Comparison of ENCODE assay signal across 12 cellular contexts in genomic region chr7:50667338-50667737, GRCh38.
DNase-seq lines count a peak whose midpoint lies in the region; ATAC-seq and TF ChIP-seq lines count a peak whose summit lies in the region.
"Had no signal": no experiment of that assay in that cellular context is flagged by ENCODE, and none has a peak within 500 bp of the region (broad histone marks: within the 10 kb centered on the region; RNA-seq: fewer than 3 reads in every experiment).

No MANE protein-coding gene starts in this region.

- TF ChIP-seq EP300 in upper lobe of left lung (IDR thresholded peaks at IDR 0.05), result no peak

- H3K9me3 ChIP-seq in osteoblast (ENCODE audit: low read depth, low read length) (peaks cover 2% of the 10 kb centered on the region), upper lobe of left lung (no peaks in the 10 kb centered on the region)
- H3K9me3 ChIP-seq: SK-N-SH had no signal

- WGBS in upper lobe of left lung, 2 donors, result 26 to 35% methylated on average over 4 of the region's 4 CpGs

- TF ChIP-seq POLR2A in upper lobe of left lung (IDR thresholded peaks at IDR 0.05), result no peak

- peaks cover 46% of the 10 kb centered on the region for H3K79me2 ChIP-seq in osteoblast (ENCODE audit: insufficient read depth, low read length)

- H3K4me1 Mint-ChIP-seq in activated CD4-positive, alpha-beta T cell treated with anti-CD3 and anti-CD28 coated beads, Interleukin-2, amount 10 ng/mL, durations not matched to agents 7 days and 5 days, result peaks cover 30% of the 10 kb centered on the region

- H3K4me3 ChIP-seq in fibroblast of villous mesenchyme (ENCODE audit: low read depth, low read length) (no peak overlapping the region), osteoblast (ENCODE audit: insufficient read depth, low read length) (peak overlapping the region; percentile 16), upper lobe of left lung (no peak overlapping the region)

- no peaks in the 10 kb centered on the region for H3K36me3 Mint-ChIP-seq in activated CD4-positive, alpha-beta T cell treated with anti-CD3 and anti-CD28 coated beads, Interleukin-2, amount 10 ng/mL, durations not matched to agents 7 days and 5 days (ENCODE audit: low read depth)

- H3K4me2 ChIP-seq in osteoblast (ENCODE audit: insufficient read depth, low read length), result peak overlapping the region; percentile 16
- H3K4me2 ChIP-seq: SK-N-SH had no signal

- no peak overlapping the region for H2AFZ ChIP-seq in osteoblast (ENCODE audit: low read length)

- H3K27me3 Mint-ChIP-seq in activated CD4-positive, alpha-beta T cell treated with anti-CD3 and anti-CD28 coated beads, Interleukin-2, amount 10 ng/mL, durations not matched to agents 7 days and 5 days, result peaks cover 2% of the 10 kb centered on the region

- ATAC-seq in upper lobe of left lung (ENCODE audit: low FRiP score in 2 of 2) (no peak), HG03039 (IDR thresholded peaks at IDR 0.05; ENCODE audit: unreplicated experiment) (no peak)
- ATAC-seq: HCT116 had no signal

- POLR2A ChIA-PET in activated CD4-positive, alpha-beta T cell treated with anti-CD3 and anti-CD28 coated beads, Interleukin-2, amount 10 ng/mL, durations not matched to agents 7 days and 5 days (lab: Charles Lee), result no interaction called here

- H3K27me3 ChIP-seq in osteoblast (ENCODE audit: insufficient read depth, low read length), result no peaks in the 10 kb centered on the region
- no peaks in the 10 kb centered on the region for H3K27me3 ChIP-seq in upper lobe of left lung

- H3K4me3 Mint-ChIP-seq in activated CD4-positive, alpha-beta T cell treated with anti-CD3 and anti-CD28 coated beads, Interleukin-2, amount 10 ng/mL, durations not matched to agents 7 days and 5 days, result no peak overlapping the region
- H3K4me3 Mint-ChIP-seq: mesothelial cell of epicardium had no signal

- H3K4me1 ChIP-seq in osteoblast (ENCODE audit: insufficient read depth, low read length) (peaks cover 38% of the 10 kb centered on the region), upper lobe of left lung (peaks cover 46 to 65% (median 56%) of the 10 kb centered on the region in 4 donors)

- no peaks in the 10 kb centered on the region for H3K9me3 Mint-ChIP-seq in activated CD4-positive, alpha-beta T cell treated with anti-CD3 and anti-CD28 coated beads, Interleukin-2, amount 10 ng/mL, durations not matched to agents 7 days and 5 days
- H3K9me3 Mint-ChIP-seq: mesothelial cell of epicardium had no signal

- DNase-seq in astrocyte of the hippocampus (ENCODE audit: low read depth, low spot score), result peak; percentile 75
- DNase-seq in fibroblast of villous mesenchyme (ENCODE audit: low read depth), result peak; percentile 36
- DNase-seq in osteoblast (ENCODE audit: insufficient read length, low spot score, missing footprints), result no peak
- peak in 1 of 2 donors; percentile 66 for DNase-seq in upper lobe of left lung
- DNase-seq in DMS53 (lab: John Stamatoyannopoulos, UW), result no peak
- no peak for DNase-seq in hypothalamus (lab: John Stamatoyannopoulos, UW)
- DNase-seq in activated CD4-positive, alpha-beta T cell treated with anti-CD3 and anti-CD28 coated beads, Interleukin-2, amount 10 ng/mL, durations not matched to agents 7 days and 5 days, result no peak
- DNase-seq: NCI-H2171, SK-N-SH had no signal

- TF ChIP-seq CTCF in fibroblast of villous mesenchyme (IDR thresholded peaks at IDR 0.05; ENCODE audit: insufficient read depth, low read depth, low read length), result no peak
- TF ChIP-seq CTCF in osteoblast (IDR thresholded peaks at IDR 0.05; ENCODE audit: extremely low read depth, low read depth, low read length), result no peak
- TF ChIP-seq CTCF in upper lobe of left lung (IDR thresholded peaks at IDR 0.05), result no peak

- peaks cover 8% of the 10 kb centered on the region for H3K36me3 ChIP-seq in osteoblast (ENCODE audit: insufficient read depth, low read length)
- H3K36me3 ChIP-seq in upper lobe of left lung, result peaks cover 0 to 20% (median 0%) of the 10 kb centered on the region in 4 donors

- no peak overlapping the region for H3K27ac Mint-ChIP-seq in activated CD4-positive, alpha-beta T cell treated with anti-CD3 and anti-CD28 coated beads, Interleukin-2, amount 10 ng/mL, durations not matched to agents 7 days and 5 days
- H3K27ac Mint-ChIP-seq: mesothelial cell of epicardium had no signal

- CTCF ChIA-PET in activated CD4-positive, alpha-beta T cell treated with anti-CD3 and anti-CD28 coated beads, Interleukin-2, amount 10 ng/mL, durations not matched to agents 7 days and 5 days (lab: Charles Lee), result interaction anchor here (0.7 to 1.0 kb wide), 2 partner anchors 14 to 461 kb away, joined by 3 to 4 read pairs; no protein-coding TSS in a partner anchor

- H3K27ac ChIP-seq in osteoblast (ENCODE audit: low read depth, low read length), result peak overlapping the region; percentile 41
- H3K27ac ChIP-seq in upper lobe of left lung, result peak overlapping the region; percentile 71 to 84 (median 76)

- peaks cover 65% of the 10 kb centered on the region for H4K20me1 ChIP-seq in osteoblast (ENCODE audit: insufficient read depth, low read length)

Comparison
In these comparisons a context has a peak if more than half of its experiments do, and no peak if none do; other contexts are left out.
1. DNase-seq: peak in astrocyte of the hippocampus (single experiment) and fibroblast of villous mesenchyme (single experiment); none in osteoblast (single experiment), DMS53 (single experiment), hypothalamus (0 of 51) and activated CD4-positive, alpha-beta T cell treated with anti-CD3 and anti-CD28 coated beads, Interleukin-2, amount 10 ng/mL, durations not matched to agents 7 days and 5 days (single experiment).